ENCODE assay signal across 1 cellular context in the genomic region with DNA sequence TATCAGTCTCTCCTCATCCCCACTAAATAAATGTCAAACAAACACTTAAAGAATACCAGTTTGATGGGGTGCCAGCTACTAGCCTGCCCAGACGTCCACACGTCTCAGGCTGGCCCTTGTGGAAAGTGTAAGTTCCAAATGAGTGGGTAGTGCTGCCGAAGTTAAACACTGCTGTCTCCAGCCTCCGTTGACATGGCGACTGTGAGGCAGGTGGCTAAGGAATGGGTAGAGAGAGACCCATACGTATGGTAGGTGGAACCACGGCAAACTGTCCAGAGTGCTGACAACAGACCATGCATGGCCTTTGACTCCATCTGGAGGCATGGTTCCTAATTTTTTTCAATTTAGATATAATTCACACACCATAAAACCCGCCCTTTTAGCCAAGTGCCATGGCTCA.
TF ChIP-seq lines count a peak whose summit lies in the region.

No MANE protein-coding gene starts in this region.

TF ChIP-seq in IMR-90, 13 proteins besides CTCF, POLR2A, EP300 and RAD21 (continued from another document):
- no peak for TF ChIP-seq MXI1 (IDR thresholded peaks at IDR 0.05; ENCODE audit: borderline replicate concordance, low read depth, low read length)
- no peak for TF ChIP-seq RCOR1 (IDR thresholded peaks at IDR 0.05; ENCODE audit: insufficient replicate concordance, low read length)
